In genomic region chr9:20684035-20684864, GRCh38 we compare ENCODE assay signal across 7 cellular contexts.
DNase-seq lines count a peak whose midpoint lies in the region; ATAC-seq lines count a peak whose summit lies in the region.

A gene with protein sequence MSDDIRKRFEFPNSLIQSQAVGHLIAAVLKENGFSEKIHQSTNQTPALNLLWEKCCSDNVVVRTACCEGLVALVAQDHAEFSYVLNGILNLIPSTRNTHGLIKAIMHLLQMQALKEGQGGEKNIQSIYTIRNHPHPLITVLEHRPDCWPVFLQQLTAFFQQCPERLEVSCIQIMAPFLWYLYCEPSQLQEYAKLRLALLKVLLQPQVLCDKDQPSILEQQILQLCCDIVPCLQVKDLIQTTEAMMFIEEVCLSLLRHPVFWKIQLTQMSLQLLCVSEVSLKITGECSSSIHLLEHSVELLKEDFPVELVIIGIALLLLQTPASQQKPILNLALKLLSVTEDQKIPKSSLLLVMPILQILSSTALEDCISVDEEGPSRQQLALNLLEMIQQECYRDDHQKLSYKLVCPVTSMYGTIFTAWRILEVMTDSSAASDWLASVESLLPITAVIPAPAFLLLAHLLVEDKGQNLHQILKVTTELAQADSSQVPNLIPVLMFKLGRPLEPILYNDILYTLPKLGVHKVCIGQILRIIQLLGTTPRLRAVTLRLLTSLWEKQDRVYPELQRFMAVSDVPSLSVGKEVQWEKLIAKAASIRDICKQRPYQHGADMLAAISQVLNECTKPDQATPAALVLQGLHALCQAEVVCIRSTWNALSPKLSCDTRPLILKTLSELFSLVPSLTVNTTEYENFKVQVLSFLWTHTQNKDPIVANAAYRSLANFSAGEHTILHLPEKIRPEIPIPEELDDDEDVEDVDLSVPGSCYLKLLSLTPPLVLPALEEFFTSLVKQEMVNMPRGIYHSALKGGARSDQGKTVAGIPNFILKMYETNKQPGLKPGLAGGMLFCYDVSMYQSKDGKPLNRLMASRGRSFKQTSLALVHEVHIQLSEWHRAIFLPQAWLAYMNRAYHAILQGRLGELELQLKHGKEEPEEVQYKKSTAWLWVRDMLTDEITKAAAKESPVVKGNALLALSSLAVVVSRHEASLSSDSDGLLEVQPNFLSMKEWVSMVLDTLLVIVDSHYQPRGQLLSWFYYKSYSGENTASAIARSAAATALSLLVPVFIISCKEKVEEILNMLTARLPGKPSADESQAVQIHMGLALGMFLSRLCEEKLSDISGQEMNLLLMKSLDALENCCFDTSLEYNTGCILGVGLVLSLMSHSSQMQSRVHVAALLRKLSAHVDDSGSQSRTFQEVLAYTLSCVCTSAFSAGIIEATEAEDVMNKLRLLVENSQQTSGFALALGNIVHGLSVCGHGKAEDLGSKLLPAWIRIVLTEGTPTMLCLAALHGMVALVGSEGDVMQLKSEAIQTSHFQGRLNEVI (N-terminal part only) (plus strand): TSS chr9:20684259. CDS start chr9:20715354, 31,095 bp downstream.

- H3K4me3 ChIP-seq in iPS-18c (ENCODE audit: insufficient read depth, low read depth, low read length) (peak within 1 kb of the TSS; percentile 64), skin epidermis (peak within 1 kb of the TSS; percentile 53 to 98 (median 84))

- ATAC-seq in GM18511 (IDR thresholded peaks at IDR 0.05; ENCODE audit: unreplicated experiment) (peak; percentile 97), HG03039 (IDR thresholded peaks at IDR 0.05; ENCODE audit: unreplicated experiment) (peak; percentile 98)

- DNase-seq in NCI-H2081 treated with DMSO at 0.1 percent for 48 hours (lab: John Stamatoyannopoulos, UW) (peak; percentile 75), UCSD-AML1 (lab: John Stamatoyannopoulos, UW; ENCODE audit: unreplicated experiment) (peak; percentile 98), T47D (ENCODE audit: low read depth in 1 of 2, low spot score in 1 of 2) (peak; percentile 84 to 95)

- H3K27ac ChIP-seq in skin epidermis = peak within 1 kb of the TSS in 20 of 21 experiments; percentile 73 to 98 (median 91)

- no peaks in the 10 kb centered on the region for H3K9me3 ChIP-seq in iPS-18c (ENCODE audit: control insufficient read depth, insufficient read depth, low read length)

- in situ Hi-C loops in T47D (cut with HindIII; ENCODE audit: low pct_unique_long_range_greater_than_20kb, low sequenced_read_pairs) = no loop called here

Comparison
In these comparisons a context has a peak if more than half of its experiments do, and no peak if none do; other contexts are left out.
1. Peak in every context shown above with its lines: DNase-seq, ATAC-seq, H3K4me3 ChIP-seq and H3K27ac ChIP-seq.